ENCODE assay signal across 8 cellular contexts in the genomic region with DNA sequence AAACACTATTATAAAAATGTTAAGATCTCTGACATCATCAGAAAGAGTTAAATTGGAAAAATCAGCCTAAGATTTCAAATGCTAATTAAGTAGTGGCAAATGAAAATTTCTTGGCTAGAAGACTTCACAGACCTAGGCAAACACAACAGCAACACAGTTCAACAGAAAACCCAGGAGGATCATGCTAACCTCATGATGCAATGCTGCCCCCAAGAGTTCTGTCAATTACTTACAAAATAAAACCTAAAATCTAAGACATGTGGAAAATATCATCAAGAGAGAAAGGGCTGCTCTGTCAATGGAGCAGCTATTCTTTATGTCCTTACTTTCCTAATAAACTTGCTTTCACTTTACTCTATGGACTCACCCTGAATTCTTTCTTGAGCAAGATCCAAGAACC. TPM values are rescaled to one million over a fixed set of nuclear protein-coding genes. Genes with fewer than 3 reads are reported as not detected.
DNase-seq lines count a peak whose midpoint lies in the region; ATAC-seq lines count a peak whose summit lies in the region.

No MANE protein-coding gene starts in this region.

- no peaks in the 10 kb centered on the region for H3K4me1 Mint-ChIP-seq in activated naive CD4-positive, alpha-beta T cell treated with anti-CD3 and anti-CD28 coated beads, Interleukin-2, amount 10 ng/mL, durations not matched to agents 7 days and 5 days
- H3K4me1 Mint-ChIP-seq in activated CD8-positive, alpha-beta memory T cell treated with anti-CD3 and anti-CD28 coated beads, Interleukin-2, amount 10 ng/mL, durations not matched to agents 7 days and 5 days, result no peaks in the 10 kb centered on the region

- ATAC-seq in Right ventricle myocardium superior (ENCODE audit: poor library complexity), result peak; percentile 49
- ATAC-seq in Right ventricle myocardium inferior, result no peak
- ATAC-seq in HG02610 (IDR thresholded peaks at IDR 0.05; ENCODE audit: unreplicated experiment), result no peak
- no peak for ATAC-seq in activated CD8-positive, alpha-beta memory T cell treated with anti-CD3 and anti-CD28 coated beads, Interleukin-2, amount 10 ng/mL, durations not matched to agents 7 days and 5 days

- H3K27me3 Mint-ChIP-seq in activated naive CD4-positive, alpha-beta T cell treated with anti-CD3 and anti-CD28 coated beads, Interleukin-2, amount 10 ng/mL, durations not matched to agents 7 days and 5 days, result no peaks in the 10 kb centered on the region
- no peaks in the 10 kb centered on the region for H3K27me3 Mint-ChIP-seq in activated CD8-positive, alpha-beta memory T cell treated with anti-CD3 and anti-CD28 coated beads, Interleukin-2, amount 10 ng/mL, durations not matched to agents 7 days and 5 days

- intact Hi-C loops in Right ventricle myocardium superior (cut with DNase I), result loop anchor here (10.0 kb wide), 1 partner anchor 546 kb away; a partner anchor contains a TSS
- intact Hi-C loops in Right ventricle myocardium inferior (cut with DNase I), result no loop called here

- no peak overlapping the region for H3K27ac Mint-ChIP-seq in activated naive CD4-positive, alpha-beta T cell treated with anti-CD3 and anti-CD28 coated beads, Interleukin-2, amount 10 ng/mL, durations not matched to agents 7 days and 5 days
- H3K27ac Mint-ChIP-seq in activated CD8-positive, alpha-beta memory T cell treated with anti-CD3 and anti-CD28 coated beads, Interleukin-2, amount 10 ng/mL, durations not matched to agents 7 days and 5 days, result no peak overlapping the region

- H3K9me3 Mint-ChIP-seq in activated naive CD4-positive, alpha-beta T cell treated with anti-CD3 and anti-CD28 coated beads, Interleukin-2, amount 10 ng/mL, durations not matched to agents 7 days and 5 days, result no peaks in the 10 kb centered on the region
- no peaks in the 10 kb centered on the region for H3K9me3 Mint-ChIP-seq in activated CD8-positive, alpha-beta memory T cell treated with anti-CD3 and anti-CD28 coated beads, Interleukin-2, amount 10 ng/mL, durations not matched to agents 7 days and 5 days (ENCODE audit: low read depth)

- DNase-seq in Right ventricle myocardium superior (no peak), Right ventricle myocardium inferior (ENCODE audit: missing footprints) (no peak), NCI-H1417 treated with DMSO at 0.1 percent for 48 hours (lab: John Stamatoyannopoulos, UW) (peak; percentile 20), inferior parietal cortex (ENCODE audit: extremely low spot score) (peak; percentile 53), islet precursor cell (no peak)
- peak; percentile 50 for DNase-seq in activated naive CD4-positive, alpha-beta T cell treated with anti-CD3 and anti-CD28 coated beads, Interleukin-2, amount 10 ng/mL, durations not matched to agents 7 days and 5 days
- no peak for DNase-seq in activated CD8-positive, alpha-beta memory T cell treated with anti-CD3 and anti-CD28 coated beads, Interleukin-2, amount 10 ng/mL, durations not matched to agents 7 days and 5 days

- CTCF ChIA-PET in activated naive CD4-positive, alpha-beta T cell treated with anti-CD3 and anti-CD28 coated beads, Interleukin-2, amount 10 ng/mL, durations not matched to agents 7 days and 5 days (lab: Charles Lee), result interaction anchor here (1.5 kb wide), 1 partner anchor 234 kb away, joined by 4 read pairs; no protein-coding TSS in a partner anchor
- CTCF ChIA-PET in activated CD8-positive, alpha-beta memory T cell treated with anti-CD3 and anti-CD28 coated beads, Interleukin-2, amount 10 ng/mL, durations not matched to agents 7 days and 5 days (lab: Charles Lee), result interaction anchor here (1.0 kb wide), 1 partner anchor 231 kb away, joined by 3 read pairs; no protein-coding TSS in a partner anchor

- H3K4me3 Mint-ChIP-seq in activated naive CD4-positive, alpha-beta T cell treated with anti-CD3 and anti-CD28 coated beads, Interleukin-2, amount 10 ng/mL, durations not matched to agents 7 days and 5 days, result no peak overlapping the region
- H3K4me3 Mint-ChIP-seq in activated CD8-positive, alpha-beta memory T cell treated with anti-CD3 and anti-CD28 coated beads, Interleukin-2, amount 10 ng/mL, durations not matched to agents 7 days and 5 days, result no peak overlapping the region

- H3K36me3 Mint-ChIP-seq in activated naive CD4-positive, alpha-beta T cell treated with anti-CD3 and anti-CD28 coated beads, Interleukin-2, amount 10 ng/mL, durations not matched to agents 7 days and 5 days, result no peaks in the 10 kb centered on the region
- H3K36me3 Mint-ChIP-seq in activated CD8-positive, alpha-beta memory T cell treated with anti-CD3 and anti-CD28 coated beads, Interleukin-2, amount 10 ng/mL, durations not matched to agents 7 days and 5 days, result no peaks in the 10 kb centered on the region

RNA-seq across cellular contexts. Expression of a gene that starts 21.0 kb away (rescaled TPM):
- total RNA-seq in Right ventricle myocardium superior (not detected), Right ventricle myocardium inferior (not detected)
- not detected for total RNA-seq in activated CD8-positive, alpha-beta memory T cell treated with anti-CD3 and anti-CD28 coated beads, Interleukin-2, amount 10 ng/mL, durations not matched to agents 7 days and 5 days

RNA-seq across cellular contexts. Expression of a gene that starts 41.5 kb away (rescaled TPM):
- total RNA-seq in Right ventricle myocardium superior (5.9 TPM), Right ventricle myocardium inferior (4.9 TPM)
- total RNA-seq in activated CD8-positive, alpha-beta memory T cell treated with anti-CD3 and anti-CD28 coated beads, Interleukin-2, amount 10 ng/mL, durations not matched to agents 7 days and 5 days, result 1 to 10 TPM; 5.6 to 6.6 TPM

RNA-seq across cellular contexts. Expression of a gene that starts 48.4 kb away (rescaled TPM):
- 16.0 TPM for total RNA-seq in Right ventricle myocardium superior
- 19.0 TPM for total RNA-seq in Right ventricle myocardium inferior
- 10 to 100 TPM; 13.1 to 18.4 TPM for total RNA-seq in activated CD8-positive, alpha-beta memory T cell treated with anti-CD3 and anti-CD28 coated beads, Interleukin-2, amount 10 ng/mL, durations not matched to agents 7 days and 5 days

Comparison
In these comparisons a context has a peak if more than half of its experiments do, and no peak if none do; other contexts are left out.
1. DNase-seq: peak in NCI-H1417 treated with DMSO at 0.1 percent for 48 hours (single experiment), activated naive CD4-positive, alpha-beta T cell treated with anti-CD3 and anti-CD28 coated beads, Interleukin-2, amount 10 ng/mL, durations not matched to agents 7 days and 5 days (single experiment) and inferior parietal cortex (single experiment); none in Right ventricle myocardium superior (single experiment), Right ventricle myocardium inferior (single experiment), islet precursor cell (single experiment) and activated CD8-positive, alpha-beta memory T cell treated with anti-CD3 and anti-CD28 coated beads, Interleukin-2, amount 10 ng/mL, durations not matched to agents 7 days and 5 days (single experiment).